Comparison of ENCODE assay signal across 28 cellular contexts in genomic region chr11:35245786-35246185, GRCh38.
A peak's percentile ranks its signal among the peaks of the same experiment; 100 is the strongest.
DNase-seq lines count a peak whose midpoint lies in the region; ATAC-seq, FAIRE-seq and TF ChIP-seq lines count a peak whose summit lies in the region.
"Had no signal": no experiment of that assay in that cellular context is flagged by ENCODE, and none has a peak within 500 bp of the region (broad histone marks: within the 10 kb centered on the region; RNA-seq: fewer than 3 reads in every experiment).

No MANE protein-coding gene starts in this region.

- no peak for ATAC-seq in CD4-positive, alpha-beta T cell (ENCODE audit: poor library complexity)
- no peak for ATAC-seq in GM21576 (IDR thresholded peaks at IDR 0.05; ENCODE audit: unreplicated experiment)

- no peaks in the 10 kb centered on the region for H4K20me1 ChIP-seq in astrocyte (ENCODE audit: insufficient read depth, low read length)

- H3K4me3 Mint-ChIP-seq in CD4-positive, alpha-beta T cell: no peak overlapping the region
- no peak overlapping the region for H3K4me3 Mint-ChIP-seq in astrocyte (ENCODE audit: unreplicated experiment)
- H3K4me3 Mint-ChIP-seq: activated CD4-positive, alpha-beta memory T cell treated with anti-CD3 and anti-CD28 coated beads, Interleukin-2, amount 10 ng/mL, durations not matched to agents 7 days and 5 days; dendritic cell treated with granulocyte-macrophage colony-stimulating factor and Interleukin-4, amounts not matched to agents 40 ng/mL and 50 ng/mL, for 4 days; memory B cell had no signal

- H3K4me3 ChIP-seq in astrocyte (ENCODE audit: insufficient read depth, low read depth, low read length) (no peak overlapping the region), muscle layer of colon (ENCODE audit: low read depth in 1 of 2, low read length in 2 of 2) (no peak overlapping the region), stomach smooth muscle (ENCODE audit: low read length in 2 of 2) (peak overlapping the region in 1 of 2 donors; percentile 2)
- H3K4me3 ChIP-seq: PC-9, upper lobe of left lung had no signal

- no peak overlapping the region for H3K9ac ChIP-seq in astrocyte (ENCODE audit: low read length)
- no peak overlapping the region for H3K9ac ChIP-seq in muscle layer of colon (ENCODE audit: low read length)
- peak overlapping the region in 1 of 2 donors; percentile 46 for H3K9ac ChIP-seq in stomach smooth muscle (ENCODE audit: low read length in 2 of 2)

- H3K36me3 ChIP-seq in astrocyte (ENCODE audit: insufficient read depth, low read length): no peaks in the 10 kb centered on the region
- no peaks in the 10 kb centered on the region for H3K36me3 ChIP-seq in muscle layer of colon (ENCODE audit: insufficient read depth, low read length)
- no peaks in the 10 kb centered on the region for H3K36me3 ChIP-seq in stomach smooth muscle (ENCODE audit: control insufficient read depth in 2 of 2, insufficient read depth in 2 of 2, low read length in 2 of 2)
- H3K36me3 ChIP-seq: upper lobe of left lung had no signal

- peaks cover 5% of the 10 kb centered on the region for H3K9me3 ChIP-seq in CD4-positive, alpha-beta T cell (ENCODE audit: control insufficient read depth, low read length)
- H3K9me3 ChIP-seq in astrocyte (ENCODE audit: insufficient read depth, low read depth, low read length) (peaks cover 3% of the 10 kb centered on the region), muscle layer of colon (ENCODE audit: low read length) (no peaks in the 10 kb centered on the region), stomach smooth muscle (ENCODE audit: control insufficient read depth in 2 of 2, low read length in 2 of 2) (peaks cover 0 to 6% of the 10 kb centered on the region in 2 donors)
- H3K9me3 ChIP-seq: upper lobe of left lung had no signal

- H3K27me3 ChIP-seq in CD4-positive, alpha-beta T cell (ENCODE audit: control insufficient read depth, insufficient read depth, low read length): no peaks in the 10 kb centered on the region
- no peaks in the 10 kb centered on the region for H3K27me3 ChIP-seq in astrocyte (ENCODE audit: insufficient read depth, low read length)
- H3K27me3 ChIP-seq in muscle layer of colon (ENCODE audit: control insufficient read depth in 1 of 2, insufficient read depth in 2 of 2, low read length in 2 of 2): no peaks in the 10 kb centered on the region
- H3K27me3 ChIP-seq in stomach smooth muscle (ENCODE audit: control insufficient read depth in 1 of 2, insufficient read depth in 2 of 2, low read length in 2 of 2): no peaks in the 10 kb centered on the region
- H3K27me3 ChIP-seq: upper lobe of left lung had no signal

- DNase-seq in CD4-positive, alpha-beta T cell: no peak
- DNase-seq in astrocyte (ENCODE audit: low read depth) (no peak), HCEC 1CT (no peak), SHP77 (lab: John Stamatoyannopoulos, UW) (no peak)
- DNase-seq in stimulated activated CD4-positive, alpha-beta T cell treated with anti-CD3 and anti-CD28 coated beads, Interleukin-12 subunit alpha, Interleukin-12 subunit beta, amount 100 ng/mL, for 4 hours: no peak
- DNase-seq: activated CD4-positive, alpha-beta memory T cell treated with anti-CD3 and anti-CD28 coated beads, Interleukin-2, amount 10 ng/mL, durations not matched to agents 7 days and 5 days; activated effector memory CD4-positive, alpha-beta T cell treated with Interleukin-2 at 50 U/mL for 16 hours; activated T-cell treated with anti-CD3 and anti-CD28 coated beads for 4 hours; Calu3; DND-41; glutamatergic neuron; H7; Karpas-422; kidney glomerular epithelial cell; NCI-H2171; NCI-H524; NK-92 treated with Interleukin-12 subunit alpha and Interleukin-12 subunit beta, amount 100 ng/mL, for 24 hours; PC-9; SIG-M5; stimulated activated CD4-positive, alpha-beta T cell treated with anti-CD3 and anti-CD28 coated beads, Interleukin-4, amount 100 ng/mL, for 24 hours; stimulated activated naive CD4-positive, alpha-beta T cell treated with Interleukin-2 at 50 U/mL for 16 hours; upper lobe of left lung had no signal

- H3K36me3 Mint-ChIP-seq in CD4-positive, alpha-beta T cell (ENCODE audit: low read depth): peaks cover 25% of the 10 kb centered on the region
- no peaks in the 10 kb centered on the region for H3K36me3 Mint-ChIP-seq in astrocyte (ENCODE audit: low read depth, unreplicated experiment)
- H3K36me3 Mint-ChIP-seq: memory B cell had no signal

- H3K27ac ChIP-seq in CD4-positive, alpha-beta T cell (ENCODE audit: low read depth, low read length): peak overlapping the region; percentile 0
- no peak overlapping the region for H3K27ac ChIP-seq in astrocyte (ENCODE audit: low read depth, low read length)
- peak overlapping the region; percentile 2 for H3K27ac ChIP-seq in muscle layer of colon (ENCODE audit: low read depth, low read length)
- H3K27ac ChIP-seq in stomach smooth muscle (ENCODE audit: low read length): peak overlapping the region; percentile 84
- H3K27ac ChIP-seq: PC-9 had no signal

- H3K27me3 Mint-ChIP-seq in CD4-positive, alpha-beta T cell: no peaks in the 10 kb centered on the region
- no peaks in the 10 kb centered on the region for H3K27me3 Mint-ChIP-seq in astrocyte (ENCODE audit: low read depth, unreplicated experiment)
- H3K27me3 Mint-ChIP-seq: dendritic cell treated with granulocyte-macrophage colony-stimulating factor and Interleukin-4, amounts not matched to agents 40 ng/mL and 50 ng/mL, for 4 days; memory B cell had no signal

- no peaks in the 10 kb centered on the region for H3K79me2 ChIP-seq in astrocyte (ENCODE audit: insufficient read depth, low read length)

- intact Hi-C loops in CD4-positive, alpha-beta T cell (cut with DNase I, micrococcal nuclease): loop anchor here in 1 of 2 experiments (5.0 kb wide), 1 partner anchor 43 kb away; no protein-coding TSS in a partner anchor

- H3K4me2 ChIP-seq in astrocyte (ENCODE audit: low read length): no peak overlapping the region
- H3K4me2 ChIP-seq: PC-9 had no signal

- FAIRE-seq in astrocyte (lab: Jason Lieb, UNC): no peak
- FAIRE-seq: bronchial epithelial cell had no signal

- H3K27ac Mint-ChIP-seq in CD4-positive, alpha-beta T cell: peak overlapping the region; percentile 97
- H3K27ac Mint-ChIP-seq in astrocyte (ENCODE audit: unreplicated experiment): peak overlapping the region; percentile 34
- H3K27ac Mint-ChIP-seq: activated CD4-positive, alpha-beta memory T cell treated with anti-CD3 and anti-CD28 coated beads, Interleukin-2, amount 10 ng/mL, durations not matched to agents 7 days and 5 days; dendritic cell treated with granulocyte-macrophage colony-stimulating factor and Interleukin-4, amounts not matched to agents 40 ng/mL and 50 ng/mL, for 4 days; memory B cell had no signal

- CTCF ChIA-PET in CD4-positive, alpha-beta T cell (lab: Charles Lee): interaction anchor here (1.1 to 1.7 kb wide), 3 partner anchors 8 to 199 kb away, joined by 3 to 4 read pairs (median 4); no protein-coding TSS in a partner anchor

- H3K4me1 ChIP-seq in astrocyte (ENCODE audit: insufficient read depth, low read length): no peaks in the 10 kb centered on the region
- peaks cover 16% of the 10 kb centered on the region for H3K4me1 ChIP-seq in muscle layer of colon (ENCODE audit: insufficient read depth, low read length)
- H3K4me1 ChIP-seq in stomach smooth muscle (ENCODE audit: control insufficient read depth, insufficient read depth, low read length): peaks cover 22% of the 10 kb centered on the region
- H3K4me1 ChIP-seq: upper lobe of left lung had no signal

- peaks cover 68% of the 10 kb centered on the region for H3K4me1 Mint-ChIP-seq in CD4-positive, alpha-beta T cell (ENCODE audit: low read depth)
- H3K4me1 Mint-ChIP-seq in astrocyte (ENCODE audit: low read depth, unreplicated experiment): no peaks in the 10 kb centered on the region
- H3K4me1 Mint-ChIP-seq: memory B cell had no signal

- no peak overlapping the region for H2AFZ ChIP-seq in astrocyte (ENCODE audit: low read depth, low read length)
- H2AFZ ChIP-seq: PC-9 had no signal

- TF ChIP-seq CTCF in CD4-positive, alpha-beta T cell (IDR thresholded peaks at IDR 0.05): no peak
- no peak for TF ChIP-seq CTCF in astrocyte (IDR thresholded peaks at IDR 0.05; ENCODE audit: insufficient read depth, low read depth, low read length)

- H3K9me3 Mint-ChIP-seq in CD4-positive, alpha-beta T cell: peaks cover 9% of the 10 kb centered on the region
- H3K9me3 Mint-ChIP-seq in astrocyte (ENCODE audit: unreplicated experiment): peaks cover 4% of the 10 kb centered on the region
- H3K9me3 Mint-ChIP-seq: dendritic cell treated with granulocyte-macrophage colony-stimulating factor and Interleukin-4, amounts not matched to agents 40 ng/mL and 50 ng/mL, for 4 days; memory B cell had no signal

- POLR2A ChIA-PET in CD4-positive, alpha-beta T cell (lab: Charles Lee): interaction anchor here (0.6 to 2.9 kb wide), 3 partner anchors 10 to 85 kb away, joined by 3 to 44 read pairs (median 4); no protein-coding TSS in a partner anchor
